Comparison of ENCODE assay signal across 8 cellular contexts in the genomic region with DNA sequence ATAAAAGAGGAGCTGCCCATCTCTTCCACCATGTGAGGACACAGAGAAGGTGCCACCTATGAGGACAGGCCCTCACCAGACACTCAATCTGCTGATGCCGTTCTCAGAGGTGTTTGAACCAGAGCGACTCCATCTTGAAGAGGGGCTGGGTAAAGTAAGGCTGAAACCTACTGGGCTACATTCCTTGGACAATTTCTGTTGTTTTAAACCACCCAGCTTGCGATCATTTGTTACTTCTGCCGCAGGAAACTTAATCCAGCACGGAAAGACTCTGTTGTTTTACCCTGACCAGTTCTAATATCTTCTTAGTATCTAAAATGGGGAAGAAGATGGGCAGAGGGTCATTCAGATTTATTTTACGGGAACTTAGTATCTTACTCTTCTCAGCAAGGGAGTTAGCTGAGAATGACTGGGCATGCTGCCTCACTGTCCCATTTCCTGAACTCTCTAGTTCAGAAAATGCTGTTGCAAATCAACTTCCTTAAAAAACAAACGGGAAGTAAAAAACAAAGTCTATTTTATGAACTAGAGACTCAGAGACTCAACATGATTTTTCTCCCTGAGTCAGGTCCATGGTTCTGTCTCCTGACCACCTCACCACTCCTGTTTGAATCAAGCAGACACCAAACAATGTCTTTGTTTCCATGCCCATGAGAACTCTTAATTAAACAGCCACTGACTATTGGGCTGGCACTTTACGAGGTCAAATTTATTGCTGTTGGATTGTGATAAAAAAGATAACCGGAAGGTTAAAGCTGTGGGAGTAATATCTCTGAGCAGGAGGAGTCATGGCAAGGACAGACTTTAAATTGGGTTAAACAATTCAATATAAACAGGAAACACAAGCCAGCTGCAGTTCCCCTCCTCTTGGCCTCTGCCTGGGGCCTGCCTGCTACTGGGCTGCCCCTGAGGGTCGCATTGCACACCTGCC. TPM values are rescaled to one million over a fixed set of nuclear protein-coding genes. Genes with fewer than 3 reads are reported as not detected.
DNase-seq lines count a peak whose midpoint lies in the region; ATAC-seq, FAIRE-seq and TF ChIP-seq lines count a peak whose summit lies in the region.

No MANE protein-coding gene starts in this region.

- no peaks in the 10 kb centered on the region for H3K9me3 Mint-ChIP-seq in activated T-helper 17 cell treated with anti-CD3 and anti-CD28 coated beads, Interleukin-2, amount 50 U/mL, for 72 hours

- H3K36me3 ChIP-seq in liver (ENCODE audit: control insufficient read depth in 4 of 4, insufficient read depth in 3 of 4, low read depth in 1 of 4, low read length in 3 of 4) (peaks cover 2 to 7% (median 3%) of the 10 kb centered on the region in 4 donors), HepG2 (replicated peaks in 1 of 2; ENCODE audit: control insufficient read depth in 1 of 2, insufficient read depth in 2 of 2, low read length in 2 of 2) (peaks cover 0 to 6% of the 10 kb centered on the region in 2 experiments; a peak in 1 of 5 replicates), lower lobe of right lung (peaks cover 18% of the 10 kb centered on the region)

- H3K4me1 ChIP-seq in liver (ENCODE audit: control insufficient read depth in 4 of 4, insufficient read depth in 4 of 4, low read length in 3 of 4) (peaks cover 17 to 32% (median 22%) of the 10 kb centered on the region in 4 donors), HepG2 (ENCODE audit: insufficient read depth, low read length) (peaks cover 52% of the 10 kb centered on the region), lower lobe of right lung (peaks cover 40% of the 10 kb centered on the region)

- H3K79me2 ChIP-seq in HepG2 (ENCODE audit: insufficient read depth, low read length): no peaks in the 10 kb centered on the region

- ATAC-seq in HepG2 (no peak), lower lobe of right lung (peak; percentile 68 to 79), GM21723 (IDR thresholded peaks at IDR 0.05; ENCODE audit: unreplicated experiment) (no peak)
- ATAC-seq in activated T-helper 17 cell treated with anti-CD3 and anti-CD28 coated beads, Interleukin-2, amount 50 U/mL, for 72 hours (replicated peaks): no peak

- TF ChIP-seq CTCF in liver (IDR thresholded peaks at IDR 0.05; ENCODE audit: low read depth, low read length, missing input control) (no peak), HepG2 (CRISPR knock-in tag; IDR thresholded peaks at IDR 0.05) (no peak), lower lobe of right lung (IDR thresholded peaks at IDR 0.05) (no peak)

- POLR2A ChIA-PET in HepG2 (lab: Yijun Ruan, JAX): no interaction called here

- TF ChIP-seq POLR2A in HepG2 (IDR thresholded peaks at IDR 0.05; ENCODE audit: insufficient read depth in 1 of 2, low read depth in 2 of 2, low read length in 2 of 2): no peak

- no peak for FAIRE-seq in HepG2 (lab: Jason Lieb, UNC)

- H3K27me3 ChIP-seq in liver (ENCODE audit: control insufficient read depth in 4 of 4, insufficient read depth in 4 of 4, low read length in 3 of 4) (no peaks in the 10 kb centered on the region), HepG2 (ENCODE audit: control insufficient read depth in 1 of 2, insufficient read depth in 2 of 2, low read length in 2 of 2) (no peaks in the 10 kb centered on the region), lower lobe of right lung (ENCODE audit: low read depth) (no peaks in the 10 kb centered on the region)

- H3K4me2 ChIP-seq in HepG2 (ENCODE audit: low read depth, low read length): no peak overlapping the region

- H3K9ac ChIP-seq in liver (ENCODE audit: low read depth in 1 of 2, low read length in 2 of 2): no peak overlapping the region
- no peak overlapping the region for H3K9ac ChIP-seq in HepG2 (ENCODE audit: insufficient read depth, low read depth, low read length)

- no peak overlapping the region for H2AFZ ChIP-seq in HepG2 (ENCODE audit: low read length)

- no TSS peak for BruUV-seq in HepG2 (replicated peaks; lab: Mats Ljungman, UMichigan)

- H4K20me1 ChIP-seq in HepG2 (ENCODE audit: insufficient read depth, low read length): no peaks in the 10 kb centered on the region

- no peaks in the 10 kb centered on the region for H3K27me3 Mint-ChIP-seq in activated T-helper 17 cell treated with anti-CD3 and anti-CD28 coated beads, Interleukin-2, amount 50 U/mL, for 72 hours

- H3K4me1 Mint-ChIP-seq in activated T-helper 17 cell treated with anti-CD3 and anti-CD28 coated beads, Interleukin-2, amount 50 U/mL, for 72 hours: peaks cover 39% of the 10 kb centered on the region

- peak overlapping the region; percentile 65 for H3K4me3 Mint-ChIP-seq in activated T-helper 17 cell treated with anti-CD3 and anti-CD28 coated beads, Interleukin-2, amount 50 U/mL, for 72 hours

- in situ Hi-C loops in HepG2 (cut with HindIII; ENCODE audit: extremely low pct_ligation_motif_present, low pct_unique_long_range_greater_than_20kb) (no loop called here), G401 (cut with HindIII; ENCODE audit: low sequenced_read_pairs) (no loop called here)

- intact Hi-C loops in HepG2 (cut with micrococcal nuclease; ENCODE audit: unreplicated experiment): no loop called here
- intact Hi-C loops in lower lobe of right lung (cut with DNase I): no loop called here

- TF ChIP-seq EP300 in HepG2 (IDR thresholded peaks at IDR 0.05; ENCODE audit: low read depth in 2 of 2, low read length in 2 of 2) (no peak), HepG2 (CRISPR knock-in tag; IDR thresholded peaks at IDR 0.05; ENCODE audit: borderline replicate concordance) (no peak)

- H3K36me3 Mint-ChIP-seq in activated T-helper 17 cell treated with anti-CD3 and anti-CD28 coated beads, Interleukin-2, amount 50 U/mL, for 72 hours (ENCODE audit: low read depth): peaks cover 14% of the 10 kb centered on the region

- peak overlapping the region; percentile 65 to 77 for H3K27ac ChIP-seq in liver (ENCODE audit: low read depth in 1 of 2, low read length in 2 of 2)
- H3K27ac ChIP-seq in HepG2 (ENCODE audit: extremely low read length, insufficient read depth, low read length): no peak overlapping the region
- peak overlapping the region; percentile 75 for H3K27ac ChIP-seq in lower lobe of right lung

- peak in 1 of 2 donors; percentile 17 for TF ChIP-seq RAD21 in liver (IDR thresholded peaks at IDR 0.05)
- no peak for TF ChIP-seq RAD21 in HepG2 (CRISPR knock-in tag; IDR thresholded peaks at IDR 0.05)

- H3K4me3 ChIP-seq in liver (ENCODE audit: low read depth in 1 of 3, low read length in 3 of 3) (no peak overlapping the region), HepG2 (replicated peaks in 1 of 3; ENCODE audit: insufficient read depth in 1 of 3, low read depth in 2 of 3, low read length in 3 of 3) (no peak overlapping the region), lower lobe of right lung (no peak overlapping the region)

- H3K9me3 ChIP-seq in liver (ENCODE audit: control insufficient read depth in 4 of 4, low read length in 3 of 4): no peaks in the 10 kb centered on the region
- no peaks in the 10 kb centered on the region for H3K9me3 ChIP-seq in HepG2 (ENCODE audit: low read length)
- H3K9me3 ChIP-seq in lower lobe of right lung: no peaks in the 10 kb centered on the region

- DNase-seq in HepG2 (ENCODE audit: low spot score): no peak
- DNase-seq in lower lobe of right lung: no peak
- DNase-seq in G401 (ENCODE audit: low spot score): no peak
- no peak for DNase-seq in stimulated activated CD4-positive, alpha-beta T cell treated with anti-CD3 and anti-CD28 coated beads, Interleukin-4, amount 100 ng/mL, for 1 hour
- no peak for DNase-seq in activated CD4-positive, alpha-beta T cell treated with anti-CD3 and anti-CD28 coated beads for 4 hours

- CTCF ChIA-PET in HepG2 (lab: Yijun Ruan, JAX; ENCODE audit: low intra/inter-chr PET ratio, low total read pairs): no interaction called here

- WGBS in liver: 60% methylated on average over 10 of the region's 10 CpGs
- 63% methylated on average over 10 of the region's 10 CpGs for WGBS in HepG2 (ENCODE audit: low lambda C conversion rate)

- peak overlapping the region; percentile 74 for H3K27ac Mint-ChIP-seq in activated T-helper 17 cell treated with anti-CD3 and anti-CD28 coated beads, Interleukin-2, amount 50 U/mL, for 72 hours

RNA-seq across cellular contexts. Expression of gene IFNAR1, which starts 23.8 kb away (rescaled TPM):
- 10 to 100 TPM; 31.1 to 39.5 TPM for total RNA-seq in liver
- 10 to 100 TPM; 52.8 to 54.3 TPM for polyA plus RNA-seq in liver
- 9.3 and 11.2 TPM in 2 replicates for total RNA-seq in HepG2 (2016; rRNA removed; fragmentation: Illumina TruSeq; extraction: Trizol)
- total RNA-seq in HepG2 (2016; cell fraction: cytosol; rRNA removed; fragmentation: Illumina TruSeq; extraction: Trizol; ENCODE audit: low read depth): 1.5 and 1.9 TPM in 2 replicates
- total RNA-seq in HepG2 (2016; cell fraction: insoluble cytoplasmic fraction; rRNA removed; fragmentation: Illumina TruSeq; extraction: Trizol): 9.5 and 10.0 TPM in 2 replicates
- 7.9 and 9.1 TPM in 2 replicates for total RNA-seq in HepG2 (2016; cell fraction: membrane; rRNA removed; fragmentation: Illumina TruSeq; extraction: Trizol)
- total RNA-seq in HepG2 (2016; cell fraction: nucleus; rRNA removed; fragmentation: Illumina TruSeq; extraction: Trizol): 13.0 and 14.3 TPM in 2 replicates
- 6.7 and 6.9 TPM in 2 replicates for polyA plus RNA-seq in HepG2 (2011; rRNA removed)
- 4.7 and 8.7 TPM in 2 replicates for polyA plus RNA-seq in HepG2 (2011; cell fraction: cytosol; rRNA removed)
- polyA plus RNA-seq in HepG2 (2011; cell fraction: nucleus; rRNA removed): 2.7 and 2.9 TPM in 2 replicates
- 17.0 and 23.0 TPM in 2 replicates for polyA plus RNA-seq in HepG2 (2012)
- polyA plus RNA-seq in HepG2 (2016; cell fraction: cytosol; fragmentation: Illumina TruSeq; extraction: Trizol; ENCODE audit: low read depth): 7.3 and 7.9 TPM in 2 replicates
- polyA plus RNA-seq in HepG2 (2016; cell fraction: insoluble cytoplasmic fraction; fragmentation: Illumina TruSeq; extraction: Trizol; ENCODE audit: low read depth): 12.1 and 14.2 TPM in 2 replicates
- polyA plus RNA-seq in HepG2 (2016; cell fraction: membrane; fragmentation: Illumina TruSeq; extraction: Trizol; ENCODE audit: low read depth): 9.1 and 10.7 TPM in 2 replicates
- 14.6 and 15.2 TPM in 2 replicates for polyA plus RNA-seq in HepG2 (2016; cell fraction: nucleus; fragmentation: Illumina TruSeq; extraction: Trizol; ENCODE audit: insufficient read depth, low read depth)
- 15.8 and 22.3 TPM in 2 replicates for polyA minus RNA-seq in HepG2 (2011; rRNA and poly(A)+ RNA removed; ENCODE audit: low replicate concordance)
- 14.0 and 18.3 TPM in 2 replicates for polyA minus RNA-seq in HepG2 (2011; cell fraction: cytosol; rRNA and poly(A)+ RNA removed)
- 17.0 and 22.1 TPM in 2 replicates for polyA minus RNA-seq in HepG2 (2011; cell fraction: nucleus; rRNA and poly(A)+ RNA removed)
- total RNA-seq in activated T-helper 17 cell treated with anti-CD3 and anti-CD28 coated beads, Interleukin-2, amount 50 U/mL, for 72 hours: 10 to 100 TPM; 38.5 to 38.8 TPM
- 64.5 TPM for total RNA-seq in lower lobe of right lung
- total RNA-seq in G401 (2014; rRNA removed; shearing (Covaris generic)): 2.2 and 3.4 TPM in 2 replicates

RNA-seq across cellular contexts. Expression of gene IL10RB, which starts 34.8 kb away (rescaled TPM):
- total RNA-seq in liver (10 to 100 TPM; 19.2 to 22.1 TPM), HepG2 (2016; rRNA removed; fragmentation: Illumina TruSeq; extraction: Trizol) (10.7 and 17.4 TPM in 2 replicates), lower lobe of right lung (49.1 TPM)
- polyA plus RNA-seq in liver (10 to 100 TPM; 16.1 to 18.5 TPM), HepG2 (2011; rRNA removed) (18.2 and 19.1 TPM in 2 replicates)
- 6.5 and 7.9 TPM in 2 replicates for total RNA-seq in HepG2 (2016; cell fraction: cytosol; rRNA removed; fragmentation: Illumina TruSeq; extraction: Trizol; ENCODE audit: low read depth)
- total RNA-seq in HepG2 (2016; cell fraction: insoluble cytoplasmic fraction; rRNA removed; fragmentation: Illumina TruSeq; extraction: Trizol): 11.7 and 17.3 TPM in 2 replicates
- total RNA-seq in HepG2 (2016; cell fraction: membrane; rRNA removed; fragmentation: Illumina TruSeq; extraction: Trizol): 13.3 and 14.5 TPM in 2 replicates
- total RNA-seq in HepG2 (2016; cell fraction: nucleus; rRNA removed; fragmentation: Illumina TruSeq; extraction: Trizol): 13.1 and 13.5 TPM in 2 replicates
- polyA plus RNA-seq in HepG2 (2011; cell fraction: cytosol; rRNA removed): 15.4 and 21.8 TPM in 2 replicates
- 5.0 and 8.8 TPM in 2 replicates for polyA plus RNA-seq in HepG2 (2011; cell fraction: nucleus; rRNA removed)
- polyA plus RNA-seq in HepG2 (2012): 10.7 and 14.3 TPM in 2 replicates
- 7.2 and 7.5 TPM in 2 replicates for polyA plus RNA-seq in HepG2 (2016; cell fraction: cytosol; fragmentation: Illumina TruSeq; extraction: Trizol; ENCODE audit: low read depth)
- polyA plus RNA-seq in HepG2 (2016; cell fraction: insoluble cytoplasmic fraction; fragmentation: Illumina TruSeq; extraction: Trizol; ENCODE audit: low read depth): 9.4 and 9.8 TPM in 2 replicates
- polyA plus RNA-seq in HepG2 (2016; cell fraction: membrane; fragmentation: Illumina TruSeq; extraction: Trizol; ENCODE audit: low read depth): 10.5 and 10.9 TPM in 2 replicates
- 18.7 and 19.3 TPM in 2 replicates for polyA plus RNA-seq in HepG2 (2016; cell fraction: nucleus; fragmentation: Illumina TruSeq; extraction: Trizol; ENCODE audit: insufficient read depth, low read depth)
- 31.7 and 32.4 TPM in 2 replicates for polyA minus RNA-seq in HepG2 (2011; rRNA and poly(A)+ RNA removed; ENCODE audit: low replicate concordance)
- polyA minus RNA-seq in HepG2 (2011; cell fraction: cytosol; rRNA and poly(A)+ RNA removed): 11.4 and 11.6 TPM in 2 replicates
- 9.3 and 10.9 TPM in 2 replicates for polyA minus RNA-seq in HepG2 (2011; cell fraction: nucleus; rRNA and poly(A)+ RNA removed)
- total RNA-seq in activated T-helper 17 cell treated with anti-CD3 and anti-CD28 coated beads, Interleukin-2, amount 50 U/mL, for 72 hours: 10 to 100 TPM; 30.1 to 46.7 TPM
- total RNA-seq in G401 (2014; rRNA removed; shearing (Covaris generic)): 16.6 and 16.7 TPM in 2 replicates

Comparison
In these comparisons a context has a peak if more than half of its experiments do, and no peak if none do; other contexts are left out.
1. ATAC-seq: peak in lower lobe of right lung (2 of 2); none in HepG2 (single experiment), activated T-helper 17 cell treated with anti-CD3 and anti-CD28 coated beads, Interleukin-2, amount 50 U/mL, for 72 hours (single experiment) and GM21723 (single experiment).